16 cellular contexts compared by ENCODE assay signal in genomic region chr1:147223740-147224615, GRCh38. TPM values are rescaled to one million over a fixed set of nuclear protein-coding genes. Genes with fewer than 3 reads are reported as not detected.
DNase-seq lines count a peak whose midpoint lies in the region; ATAC-seq, FAIRE-seq and TF ChIP-seq lines count a peak whose summit lies in the region.
"Had no signal": no experiment of that assay in that cellular context is flagged by ENCODE, and none has a peak within 500 bp of the region (broad histone marks: within the 10 kb centered on the region; RNA-seq: fewer than 3 reads in every experiment).

No MANE protein-coding gene starts in this region.

- H4K20me1 ChIP-seq in Karpas-422 (ENCODE audit: insufficient read depth, low read depth, low read length): no peaks in the 10 kb centered on the region

- H3K27ac Mint-ChIP-seq in immature natural killer cell: peak overlapping the region in 2 of 6 donors; percentile 5 to 55

- intact Hi-C loops in pancreas (cut with DNase I): no loop called here

- TF ChIP-seq CTCF in pancreas (IDR thresholded peaks at IDR 0.05): no peak

- H3K9me3 ChIP-seq in pancreas: no peaks in the 10 kb centered on the region
- no peaks in the 10 kb centered on the region for H3K9me3 ChIP-seq in Karpas-422 (ENCODE audit: low read length)

- no peak overlapping the region for H3K4me2 ChIP-seq in Karpas-422 (ENCODE audit: low read depth, low read length, poor library complexity, severe bottlenecking)

- H3K27me3 ChIP-seq in pancreas (no peaks in the 10 kb centered on the region), Karpas-422 (ENCODE audit: low read length) (no peaks in the 10 kb centered on the region)

- no peak overlapping the region for H2AFZ ChIP-seq in Karpas-422 (ENCODE audit: low read length)

- H3K9ac ChIP-seq in Karpas-422 (ENCODE audit: low read length): no peak overlapping the region

- no peaks in the 10 kb centered on the region for H3K79me2 ChIP-seq in Karpas-422 (ENCODE audit: low read length)

- H3K4me3 Mint-ChIP-seq in immature natural killer cell: peak overlapping the region; percentile 15 to 97 (median 56)

- peaks cover 0 to 4% (median 4%) of the 10 kb centered on the region in 3 donors for H3K36me3 Mint-ChIP-seq in immature natural killer cell

- no peaks in the 10 kb centered on the region for H3K9me3 Mint-ChIP-seq in immature natural killer cell

- FAIRE-seq in pancreas (lab: Jason Lieb, UNC): no peak
- FAIRE-seq: D721Med had no signal

- H3K27me3 Mint-ChIP-seq in immature natural killer cell (ENCODE audit: low read depth in 3 of 3): peaks cover 0 to 2% (median 1%) of the 10 kb centered on the region in 3 donors

- DNase-seq in NCI-H2029 (lab: John Stamatoyannopoulos, UW): peak; percentile 17
- no peak for DNase-seq in NCI-H2029 treated with DMSO at 0.1 percent for 48 hours (lab: John Stamatoyannopoulos, UW)
- peak; percentile 38 for DNase-seq in NCI-H146 treated with DMSO at 0.1 percent for 48 hours (lab: John Stamatoyannopoulos, UW; ENCODE audit: unreplicated experiment)
- DNase-seq in immature natural killer cell: no peak
- DNase-seq in pancreas: no peak
- no peak for DNase-seq in Karpas-422
- no peak for DNase-seq in medulla oblongata (ENCODE audit: extremely low spot score)
- DNase-seq: 8988T; activated CD4-positive, alpha-beta T cell treated with anti-CD3 and anti-CD28 coated beads, Interleukin-2, amount 50 U/mL, for 48 hours; activated gamma-delta T cell treated with Interleukin-2 at 50 U/mL for 16 hours; midbrain; NCI-H2227 treated with DMSO at 0.1 percent for 48 hours; RPMI8226; T1000 had no signal

- ATAC-seq in pancreas (peak in 1 of 4 donors; percentile 26), GM21515 (IDR thresholded peaks at IDR 0.05; ENCODE audit: unreplicated experiment) (no peak)

- H3K4me1 Mint-ChIP-seq in immature natural killer cell: peaks cover 24 to 30% of the 10 kb centered on the region in 2 donors

- H3K4me3 ChIP-seq in pancreas (peak overlapping the region in 3 of 4 donors; percentile 49 to 55 (median 50)), Karpas-422 (ENCODE audit: low read length) (no peak overlapping the region)

- H3K36me3 ChIP-seq in pancreas (peaks cover 0 to 2% (median 0%) of the 10 kb centered on the region in 3 donors), Karpas-422 (ENCODE audit: insufficient read depth, low read length) (no peaks in the 10 kb centered on the region)

- peak overlapping the region in 2 of 4 donors; percentile 74 to 87 for H3K27ac ChIP-seq in pancreas
- no peak overlapping the region for H3K27ac ChIP-seq in Karpas-422 (ENCODE audit: low read length)

- H3K9me2 ChIP-seq in Karpas-422 (replicated peaks; ENCODE audit: insufficient read depth, low read length): no peaks in the 10 kb centered on the region

- H3K4me1 ChIP-seq in pancreas (peaks cover 0 to 11% (median 7%) of the 10 kb centered on the region in 3 donors), Karpas-422 (ENCODE audit: low read length) (peaks cover 14% of the 10 kb centered on the region)

- 57 to 71% methylated on average over 14 of the region's 14 CpGs for WGBS in pancreas, 2 donors

RNA-seq across cellular contexts. Expression of gene FMO5, which starts 1.2 kb away (rescaled TPM):
- polyA plus RNA-seq in immature natural killer cell (10 to 100 TPM in 1 of 3 donors, 1 to 10 TPM in 2; 1.7 to 12.3 (median 2.8) TPM), pancreas (10 to 100 TPM; 12.2 to 19.0 TPM)
- total RNA-seq in pancreas: 10 to 100 TPM in 5 of 6 donors, 1 to 10 TPM in 1; 7.5 to 32.5 (median 14.6) TPM
- total RNA-seq in Karpas-422 (2014; rRNA removed; shearing (Covaris generic); ENCODE audit: low replicate concordance): not detected in 2 replicates

RNA-seq across cellular contexts. Expression of gene CHD1L, which starts 18.5 kb away (rescaled TPM):
- polyA plus RNA-seq in immature natural killer cell: 10 to 100 TPM; 12.6 to 22.9 (median 14.3) TPM
- 10 to 100 TPM in 4 of 6 donors, 1 to 10 TPM in 2; 6.6 to 17.0 (median 11.8) TPM for total RNA-seq in pancreas
- 10 to 100 TPM; 10.4 to 15.2 TPM for polyA plus RNA-seq in pancreas
- total RNA-seq in Karpas-422 (2014; rRNA removed; shearing (Covaris generic); ENCODE audit: low replicate concordance): 40.1 and 56.6 TPM in 2 replicates

RNA-seq across cellular contexts. Expression of gene PRKAB2, which starts 51.7 kb away (rescaled TPM):
- polyA plus RNA-seq in immature natural killer cell: 1 to 10 TPM; 1.0 to 2.7 (median 2.3) TPM
- total RNA-seq in pancreas: 10 to 100 TPM in 5 of 6 donors, 1 to 10 TPM in 1; 6.3 to 15.1 (median 12.3) TPM
- polyA plus RNA-seq in pancreas: 1 to 10 TPM; 6.5 to 8.1 TPM
- total RNA-seq in Karpas-422 (2014; rRNA removed; shearing (Covaris generic); ENCODE audit: low replicate concordance): 6.7 and 12.4 TPM in 2 replicates

Comparison
In these comparisons a context has a peak if more than half of its experiments do, and no peak if none do; other contexts are left out.
1. DNase-seq: peak in NCI-H2029 (single experiment) and NCI-H146 treated with DMSO at 0.1 percent for 48 hours (single experiment); none in NCI-H2029 treated with DMSO at 0.1 percent for 48 hours (single experiment), immature natural killer cell (0 of 3), pancreas (0 of 6), Karpas-422 (single experiment) and medulla oblongata (single experiment).